In the genomic region with DNA sequence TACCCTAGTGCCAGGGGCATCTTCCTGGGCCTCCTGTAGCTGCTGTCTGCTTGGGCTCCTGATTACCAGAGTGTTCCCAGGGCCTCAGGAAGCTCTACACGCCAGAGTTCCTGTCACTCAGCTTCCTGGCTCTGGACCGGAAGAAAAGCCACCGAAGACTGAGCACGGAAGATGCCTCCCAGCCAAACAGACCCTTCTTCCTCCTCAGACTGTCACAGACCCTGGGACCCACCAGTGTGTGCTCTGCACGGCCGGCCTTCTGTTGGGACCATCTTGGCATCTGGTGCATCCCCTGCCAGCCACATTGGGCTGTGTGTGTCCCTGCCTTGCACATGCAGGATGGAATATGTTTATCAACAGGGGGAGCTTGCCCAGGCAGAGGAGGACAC, we compare ENCODE assay signal across 20 cellular contexts.
"Had no signal": no experiment of that assay in that cellular context is flagged by ENCODE, and none has a peak within 500 bp of the region (broad histone marks: within the 10 kb centered on the region; RNA-seq: fewer than 3 reads in every experiment).

No MANE protein-coding gene starts in this region.

- H3K27me3 Mint-ChIP-seq: activated naive CD8-positive, alpha-beta T cell treated with anti-CD3 and anti-CD28 coated beads for 36 hours; T-cell had no signal

- H3K9me3 Mint-ChIP-seq: activated naive CD4-positive, alpha-beta T cell treated with anti-CD3 and anti-CD28 coated beads for 36 hours; activated naive CD8-positive, alpha-beta T cell treated with anti-CD3 and anti-CD28 coated beads for 36 hours; activated T-helper 1 cell treated with anti-CD3 and anti-CD28 coated beads, Interleukin-12 subunit alpha, Interleukin-12 subunit beta, Interleukin-2, Interleukin-4 antibody, amounts not matched to agents 30 ng/mL and 10 ng/mL and 1 ng/mL, durations not matched to agents 14 hours and 24 hours and 36 hours; effector memory CD8-positive, alpha-beta T cell; naive thymus-derived CD8-positive, alpha-beta T cell; neural crest cell had no signal

- H3K27ac Mint-ChIP-seq: activated naive CD4-positive, alpha-beta T cell treated with anti-CD3 and anti-CD28 coated beads for 36 hours; activated naive CD8-positive, alpha-beta T cell treated with anti-CD3 and anti-CD28 coated beads for 36 hours; activated T-helper 1 cell treated with anti-CD3 and anti-CD28 coated beads, Interleukin-12 subunit alpha, Interleukin-12 subunit beta, Interleukin-2, Interleukin-4 antibody, amounts not matched to agents 30 ng/mL and 10 ng/mL and 1 ng/mL, durations not matched to agents 14 hours and 24 hours and 36 hours; effector memory CD8-positive, alpha-beta T cell; naive thymus-derived CD8-positive, alpha-beta T cell; T-cell had no signal

- H3K4me1 Mint-ChIP-seq: neural crest cell had no signal

- H3K36me3 Mint-ChIP-seq: activated naive CD8-positive, alpha-beta T cell treated with anti-CD3 and anti-CD28 coated beads for 36 hours; naive thymus-derived CD8-positive, alpha-beta T cell; T-cell had no signal

- ATAC-seq: effector memory CD8-positive, alpha-beta T cell; gastroesophageal sphincter; naive thymus-derived CD8-positive, alpha-beta T cell; psoas muscle; stimulated activated naive CD8-positive, alpha-beta T cell treated with anti-CD3 and anti-CD28 coated beads, Interleukin-15, Interleukin-2, amounts not matched to agents 100 U/mL and 50 U/mL, for 24 hours; T-cell had no signal

- DNase-seq: activated CD4-positive, alpha-beta T cell treated with anti-CD3 and anti-CD28 coated beads, Interleukin-2, amount 50 U/mL, for 1 hour; activated CD8-positive, alpha-beta memory T cell treated with anti-CD3 and anti-CD28 coated beads, Interleukin-2, amount 50 U/mL, for 4 hours; activated effector memory CD4-positive, alpha-beta T cell treated with anti-CD3 and anti-CD28 coated beads, Interleukin-2, amount 50 U/mL, for 16 hours; activated naive CD4-positive, alpha-beta T cell treated with anti-CD3 and anti-CD28 coated beads for 36 hours; activated naive CD8-positive, alpha-beta T cell treated with anti-CD3 and anti-CD28 coated beads for 36 hours; activated T-cell treated with anti-CD3 and anti-CD28 coated beads, Interleukin-2, amount 50 U/mL, for 1 hour; amniotic stem cell; brain microvascular endothelial cell; effector memory CD8-positive, alpha-beta T cell; mammary epithelial cell; naive thymus-derived CD8-positive, alpha-beta T cell; nucleus accumbens; psoas muscle; spleen; stimulated activated naive CD8-positive, alpha-beta T cell treated with anti-CD3 and anti-CD28 coated beads, Interleukin-15, Interleukin-2, amounts not matched to agents 100 U/mL and 50 U/mL, for 24 hours; T-cell; trophoblast cell had no signal

- H3K4me3 Mint-ChIP-seq: activated naive CD4-positive, alpha-beta T cell treated with anti-CD3 and anti-CD28 coated beads for 36 hours; activated naive CD8-positive, alpha-beta T cell treated with anti-CD3 and anti-CD28 coated beads for 36 hours; activated T-helper 1 cell treated with anti-CD3 and anti-CD28 coated beads, Interleukin-12 subunit alpha, Interleukin-12 subunit beta, Interleukin-2, Interleukin-4 antibody, amounts not matched to agents 30 ng/mL and 10 ng/mL and 1 ng/mL, durations not matched to agents 14 hours and 24 hours and 36 hours; effector memory CD8-positive, alpha-beta T cell; naive thymus-derived CD8-positive, alpha-beta T cell; neural crest cell; T-cell had no signal
